In genomic region chr6:34412054-34412453, GRCh38 we compare ENCODE assay signal across 27 cellular contexts. TPM values are rescaled to one million over a fixed set of nuclear protein-coding genes. Genes with fewer than 3 reads are reported as not detected.
A peak's percentile ranks its signal among the peaks of the same experiment; 100 is the strongest.
DNase-seq lines count a peak whose midpoint lies in the region; ATAC-seq and TF ChIP-seq lines count a peak whose summit lies in the region.
"Had no signal": no experiment of that assay in that cellular context is flagged by ENCODE, and none has a peak within 500 bp of the region (broad histone marks: within the 10 kb centered on the region; RNA-seq: fewer than 3 reads in every experiment).

No MANE protein-coding gene starts in this region.

- ATAC-seq in sciatic nerve (peak; percentile 56), GM18498 (IDR thresholded peaks at IDR 0.05; ENCODE audit: unreplicated experiment) (no peak), HG03460 (IDR thresholded peaks at IDR 0.05; ENCODE audit: unreplicated experiment) (no peak)
- ATAC-seq: GM12878, K562, left ventricle myocardium superior, mucosa of descending colon, SK-N-SH treated with all-trans-retinoic acid at 6 μM for 48 hours had no signal

- peak overlapping the region; percentile 81 for H3K27ac ChIP-seq in caudate nucleus (ENCODE audit: low read depth, low read length)
- H3K27ac ChIP-seq in layer of hippocampus (ENCODE audit: low read depth, low read length): peak overlapping the region; percentile 49
- peak overlapping the region in 1 of 4 donors; percentile 44 for H3K27ac ChIP-seq in esophagus muscularis mucosa (replicated peaks in 1 of 4)
- H3K27ac ChIP-seq: brain microvascular endothelial cell, coronary artery, transverse colon had no signal

- TF ChIP-seq EP300 in esophagus muscularis mucosa (IDR thresholded peaks at IDR 0.05): no peak

- H3K9me3 ChIP-seq in esophagus muscularis mucosa: no peaks in the 10 kb centered on the region
- H3K9me3 ChIP-seq: mucosa of descending colon, transverse colon had no signal

- TF ChIP-seq CTCF in esophagus muscularis mucosa (IDR thresholded peaks at IDR 0.05): no peak

- intact Hi-C loops in sciatic nerve (cut with DNase I): no loop called here
- intact Hi-C loops in esophagus muscularis mucosa (cut with DNase I): no loop called here

- peaks cover 3 to 13% (median 11%) of the 10 kb centered on the region in 4 donors for H3K36me3 ChIP-seq in esophagus muscularis mucosa

- no peak for TF ChIP-seq POLR2A in esophagus muscularis mucosa (IDR thresholded peaks at IDR 0.05; ENCODE audit: low read depth)

- WGBS in esophagus muscularis mucosa: 84% methylated on average over 5 of the region's 5 CpGs

- DNase-seq in SK-MEL-5 (ENCODE audit: low read depth, low spot score) (peak; percentile 97), caudate nucleus (lab: John Stamatoyannopoulos, UW) (peak in 51 of 61 donors; percentile 3 to 89 (median 42)), sciatic nerve (ENCODE audit: low spot score) (no peak), esophagus muscularis mucosa (ENCODE audit: extremely low spot score) (no peak)
- DNase-seq in activated CD4-positive, CD25-positive, alpha-beta regulatory T cell (lab: John Stamatoyannopoulos, UW): no peak
- DNase-seq: activated B cell treated with CpG ODN at 0.5 μM for 24 hours; activated CD8-positive, alpha-beta memory T cell treated with anti-CD3 and anti-CD28 coated beads for 24 hours; brain microvascular endothelial cell; DMS79; HCEC 1CT; left ventricle myocardium superior; mucosa of descending colon; NCI-H1436 treated with DMSO at 0.1 percent for 48 hours; NCI-H510A; NK-92 treated with Interleukin-12 subunit alpha and Interleukin-12 subunit beta, amount 100 ng/mL, for 24 hours; stimulated activated naive CD4-positive, alpha-beta T cell treated with Interleukin-2 at 50 U/mL for 16 hours; T-helper 9 cell; transverse colon had no signal

- H3K27me3 ChIP-seq in layer of hippocampus (ENCODE audit: control insufficient read depth, insufficient read depth, low read length): no peaks in the 10 kb centered on the region
- no peaks in the 10 kb centered on the region for H3K27me3 ChIP-seq in esophagus muscularis mucosa
- H3K27me3 ChIP-seq: brain microvascular endothelial cell, transverse colon had no signal

- peaks cover 4 to 13% (median 12%) of the 10 kb centered on the region in 4 donors for H3K4me1 ChIP-seq in esophagus muscularis mucosa

- in situ Hi-C loops in SK-MEL-5 (cut with HindIII; ENCODE audit: low pct_unique_long_range_greater_than_20kb, low sequenced_read_pairs): no loop called here

- H3K4me3 ChIP-seq in esophagus muscularis mucosa: no peak overlapping the region
- H3K4me3 ChIP-seq: coronary artery, GM12878, K562, mucosa of descending colon, smooth muscle cell, transverse colon had no signal

RNA-seq across cellular contexts. Expression of gene RPS10, which starts 13.8 kb away (rescaled TPM):
- 2,553 and 2,938 TPM in 2 replicates for total RNA-seq in SK-MEL-5 (2014; rRNA removed; shearing (Covaris generic))
- polyA plus RNA-seq in SK-MEL-5 (2015; cell fraction: cytosol; rRNA removed): 3,163 and 4,070 TPM in 2 replicates
- 509 and 533 TPM in 2 replicates for polyA plus RNA-seq in SK-MEL-5 (2015; cell fraction: nucleus; rRNA removed)
- 744 TPM for total RNA-seq in sciatic nerve
- total RNA-seq in esophagus muscularis mucosa: 1,000 to 10,000 TPM in 3 of 4 donors, 100 to 1,000 TPM in 1; 823 to 3,592 (median 2,534) TPM

RNA-seq across cellular contexts. Expression of gene NUDT3, which starts 19.6 kb away (rescaled TPM):
- 32.0 and 34.6 TPM in 2 replicates for total RNA-seq in SK-MEL-5 (2014; rRNA removed; shearing (Covaris generic))
- polyA plus RNA-seq in SK-MEL-5 (2015; cell fraction: cytosol; rRNA removed): 27.7 and 35.0 TPM in 2 replicates
- 19.6 and 22.2 TPM in 2 replicates for polyA plus RNA-seq in SK-MEL-5 (2015; cell fraction: nucleus; rRNA removed)
- total RNA-seq in sciatic nerve (83.1 TPM), esophagus muscularis mucosa (10 to 100 TPM; 37.1 to 57.2 (median 47.4) TPM)

RNA-seq across cellular contexts. Expression of gene PACSIN1, which starts 53.8 kb away (rescaled TPM):
- not detected in 2 replicates for total RNA-seq in SK-MEL-5 (2014; rRNA removed; shearing (Covaris generic))
- not detected in 2 replicates for polyA plus RNA-seq in SK-MEL-5 (2015; cell fraction: cytosol; rRNA removed)
- polyA plus RNA-seq in SK-MEL-5 (2015; cell fraction: nucleus; rRNA removed): not detected in 2 replicates
- total RNA-seq in sciatic nerve: 0.49 TPM
- total RNA-seq in esophagus muscularis mucosa: 1 to 10 TPM in 3 of 4 donors, under 1 TPM in 1; 0.42 to 2.3 (median 1.7) TPM
- total RNA-seq: activated T-helper 1 cell treated with anti-CD3 and anti-CD28 coated beads, Interleukin-12 subunit alpha, Interleukin-12 subunit beta, Interleukin-2, Interleukin-4 antibody, amounts not matched to agents 30 ng/mL and 10 ng/mL and 1 ng/mL, durations not matched to agents 14 hours and 24 hours and 36 hours; smooth muscle cell had no signal
- polyA plus RNA-seq: smooth muscle cell had no signal

Comparison
In these comparisons a context has a peak if more than half of its experiments do, and no peak if none do; other contexts are left out.
1. DNase-seq: peak in SK-MEL-5 (single experiment) and caudate nucleus (51 of 61); none in sciatic nerve (single experiment), activated CD4-positive, CD25-positive, alpha-beta regulatory T cell (0 of 4) and esophagus muscularis mucosa (single experiment).